In the genomic region with DNA sequence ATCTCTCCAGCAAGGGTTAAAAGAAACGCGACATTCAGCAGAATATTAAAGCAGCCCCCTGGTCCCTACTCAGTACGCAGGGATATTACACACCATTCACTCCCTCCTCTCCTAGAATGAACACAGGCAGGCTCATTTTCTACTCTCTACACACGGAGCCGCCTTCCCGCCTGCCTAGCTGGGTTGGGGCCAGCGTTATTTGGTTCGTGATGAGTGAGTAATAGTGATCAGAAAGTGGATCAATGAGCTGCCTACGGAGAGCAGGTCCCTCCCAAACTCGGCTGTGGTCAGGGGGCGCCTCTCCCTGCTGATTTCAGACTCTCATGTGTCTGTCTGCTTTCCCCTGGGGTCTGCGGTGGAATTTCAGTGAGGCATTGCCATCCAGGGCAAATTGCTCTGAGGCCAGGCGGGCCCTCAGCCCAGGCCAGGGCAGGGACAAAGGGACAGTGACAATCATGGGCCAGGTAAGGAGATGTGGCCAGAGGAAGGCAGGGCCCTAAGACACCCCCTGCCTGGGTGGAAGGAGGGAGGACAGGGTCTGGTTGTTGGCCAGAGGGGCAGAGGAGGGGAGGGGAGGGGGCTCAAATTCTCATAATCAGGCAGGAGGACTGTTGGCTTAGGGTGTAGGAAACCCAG, we compare ENCODE assay signal across 19 cellular contexts. TPM values are rescaled to one million over a fixed set of nuclear protein-coding genes. Genes with fewer than 3 reads are reported as not detected.
DNase-seq lines count a peak whose midpoint lies in the region; ATAC-seq and TF ChIP-seq lines count a peak whose summit lies in the region.
"Had no signal": no experiment of that assay in that cellular context is flagged by ENCODE, and none has a peak within 500 bp of the region (broad histone marks: within the 10 kb centered on the region; RNA-seq: fewer than 3 reads in every experiment).

No MANE protein-coding gene starts in this region.

- H3K4me1 ChIP-seq in IMR-90 (ENCODE audit: control insufficient read depth, insufficient read depth, low read length) (peaks cover 1% of the 10 kb centered on the region; the same call in 1 of the 2 replicates), endodermal cell (ENCODE audit: control insufficient read depth, insufficient read depth, low read length) (no peaks in the 10 kb centered on the region), lower lobe of right lung (peaks cover 24% of the 10 kb centered on the region)
- H3K4me1 ChIP-seq: Caco-2 had no signal

- no peak overlapping the region for H3K27ac ChIP-seq in IMR-90 (ENCODE audit: insufficient read depth, low read length)
- no peak overlapping the region for H3K27ac ChIP-seq in endodermal cell (ENCODE audit: low read depth, low read length)
- H3K27ac ChIP-seq in lower lobe of right lung = no peak overlapping the region

- no peaks in the 10 kb centered on the region for H3K79me1 ChIP-seq in IMR-90 (ENCODE audit: low read depth in 1 of 2, low read length in 2 of 2)

- no peak overlapping the region for H3K9ac ChIP-seq in IMR-90 (ENCODE audit: low read depth, low read length)
- H3K9ac ChIP-seq in endodermal cell (ENCODE audit: extremely low read depth, low read length, poor library complexity, severe bottlenecking) = no peak overlapping the region

- no peak overlapping the region for H2AK9ac ChIP-seq in IMR-90 (replicated peaks; ENCODE audit: low read depth, low read length, poor library complexity)

- in situ Hi-C loops in IMR-90 (cut with MboI; ENCODE audit: low sequenced_read_pairs) = loop anchor here (5.0 to 25.0 kb wide), 2 partner anchors 1094 to 1239 kb away; no protein-coding TSS in a partner anchor

- dilution Hi-C loops in IMR-90 (cut with HindIII; ENCODE audit: low sequenced_read_pairs, unreplicated experiment) = no loop called here

- no peak overlapping the region for H2BK5ac ChIP-seq in IMR-90 (ENCODE audit: low read depth, low read length, poor library complexity, severe bottlenecking)

- H3K18ac ChIP-seq in IMR-90 (ENCODE audit: low read depth, low read length) = no peak overlapping the region

- H3K36me3 Mint-ChIP-seq in endodermal cell (ENCODE audit: low read depth) (no peaks in the 10 kb centered on the region), nephron progenitor cell (ENCODE audit: low read depth) (no peaks in the 10 kb centered on the region)

- H3K36me3 ChIP-seq in IMR-90 (ENCODE audit: control insufficient read depth, insufficient read depth, low read length) (no peaks in the 10 kb centered on the region), endodermal cell (ENCODE audit: control insufficient read depth, insufficient read depth, low read length) (no peaks in the 10 kb centered on the region), lower lobe of right lung (no peaks in the 10 kb centered on the region)
- H3K36me3 ChIP-seq: prostate gland had no signal

- H2BK20ac ChIP-seq in IMR-90 (ENCODE audit: low read depth, low read length) = no peak overlapping the region

- H2BK15ac ChIP-seq in IMR-90 (ENCODE audit: low read depth, low read length) = no peak overlapping the region

- H3K4me1 Mint-ChIP-seq in endodermal cell (peaks cover 11% of the 10 kb centered on the region), nephron progenitor cell (peaks cover 29% of the 10 kb centered on the region)

- POLR2A ChIA-PET in IMR-90 (lab: Charles Lee; ENCODE audit: unreplicated experiment) = no interaction called here

- H3K23ac ChIP-seq in IMR-90 (ENCODE audit: low read depth, low read length) = no peak overlapping the region

- no peak overlapping the region for H4K8ac ChIP-seq in IMR-90 (ENCODE audit: low read depth in 2 of 2, low read length in 2 of 2)

- H2AFZ ChIP-seq in IMR-90 (replicated peaks; ENCODE audit: low read length, poor library complexity) = peak overlapping the region; percentile 51

- H3K27me3 Mint-ChIP-seq in endodermal cell (ENCODE audit: insufficient read depth) (peaks cover 82% of the 10 kb centered on the region), nephron progenitor cell (ENCODE audit: low read depth, poor library complexity) (peaks cover 70% of the 10 kb centered on the region)

- H3K4me3 ChIP-seq in GM08714 (ENCODE audit: low read length) (peak overlapping the region; percentile 66; the same call in 1 of the 2 replicates), IMR-90 (ENCODE audit: insufficient read depth, low read depth, low read length) (no peak overlapping the region), endodermal cell (ENCODE audit: low read length) (no peak overlapping the region), lower lobe of right lung (no peak overlapping the region)
- H3K4me3 ChIP-seq: prostate gland had no signal

- no peaks in the 10 kb centered on the region for H3K9me1 ChIP-seq in IMR-90 (ENCODE audit: insufficient read depth, low read length)

- TF ChIP-seq POLR2A in IMR-90 (IDR thresholded peaks at IDR 0.05; ENCODE audit: low read depth, low read length) = no peak

- no peak overlapping the region for H3K4me2 ChIP-seq in IMR-90 (ENCODE audit: low read depth, low read length)

- H2AK5ac ChIP-seq in IMR-90 (ENCODE audit: low read depth, low read length) = no peak overlapping the region

- H3K27me3 ChIP-seq in IMR-90 (ENCODE audit: control insufficient read depth, insufficient read depth, low read length) (peaks cover 44% of the 10 kb centered on the region), endodermal cell (ENCODE audit: control insufficient read depth, insufficient read depth, low read length, poor library complexity, severe bottlenecking) (peaks cover 97% of the 10 kb centered on the region), lower lobe of right lung (ENCODE audit: low read depth) (peaks cover 56% of the 10 kb centered on the region)

- no peak overlapping the region for H4K5ac ChIP-seq in IMR-90 (ENCODE audit: low read depth, low read length)

- no peak overlapping the region for H2BK120ac ChIP-seq in IMR-90 (ENCODE audit: low read depth, low read length)

- ATAC-seq in IMR-90 (ENCODE audit: low read depth) (no peak), lower lobe of right lung (no peak), HG02973 (IDR thresholded peaks at IDR 0.05; ENCODE audit: unreplicated experiment) (no peak)
- ATAC-seq: left colon had no signal

- H3K4ac ChIP-seq in IMR-90 (ENCODE audit: low read depth, low read length) = no peak overlapping the region

- no TSS peak for BruUV-seq in IMR-90 (replicated peaks; lab: Mats Ljungman, UMichigan)

- WGBS in IMR-90 (ENCODE audit: extremely low coverage in 2 of 2, insufficient read length in 1 of 2), 2 experiments = 17% methylated on average over 3 of the region's 13 CpGs; no CpG with 5 or more reads in 1 of the 2 experiments
- WGBS in endodermal cell (ENCODE audit: insufficient coverage in 1 of 2, insufficient read length in 1 of 2), 2 experiments = 37 to 60% methylated on average over 6 to 13 of the region's 13 CpGs

- no peaks in the 10 kb centered on the region for H3K9me3 ChIP-seq in IMR-90 (ENCODE audit: control insufficient read depth, insufficient read depth, low read length)
- H3K9me3 ChIP-seq in endodermal cell (ENCODE audit: control insufficient read depth, low read length) = no peaks in the 10 kb centered on the region
- no peaks in the 10 kb centered on the region for H3K9me3 ChIP-seq in lower lobe of right lung
- H3K9me3 ChIP-seq: Caco-2, prostate gland had no signal

- no peak overlapping the region for H3K27ac Mint-ChIP-seq in endodermal cell
- no peak overlapping the region for H3K27ac Mint-ChIP-seq in nephron progenitor cell
- H3K27ac Mint-ChIP-seq: T-helper 2 cell treated with Interferon-gamma antibody and Interleukin-4, amounts not matched to agents 5 μg/mL and 100 μg/mL, for 36 hours had no signal

- H3K4me3 Mint-ChIP-seq in endodermal cell (peak overlapping the region; percentile 78), nephron progenitor cell (peak overlapping the region; percentile 93)

- intact Hi-C loops in IMR-90 (cut with micrococcal nuclease) (loop anchor here (10.0 kb wide), 1 partner anchor 1247 kb away; no protein-coding TSS in a partner anchor), lower lobe of right lung (cut with DNase I) (no loop called here)

- H4K91ac ChIP-seq in IMR-90 (ENCODE audit: insufficient read depth, low read depth, low read length) = no peak overlapping the region

- no peak overlapping the region for H3K56ac ChIP-seq in IMR-90 (ENCODE audit: extremely low read depth, insufficient read depth, low read length)

- H4K20me1 ChIP-seq in IMR-90 (ENCODE audit: insufficient read depth, low read length) = no peaks in the 10 kb centered on the region; the same call in 1 of the 2 replicates

- no peak for TF ChIP-seq CTCF in IMR-90 (conservative IDR thresholded peaks at IDR 0.05; ENCODE audit: low read depth, low read length)
- no peak for TF ChIP-seq CTCF in endodermal cell (conservative IDR thresholded peaks at IDR 0.05)
- no peak for TF ChIP-seq CTCF in nephron progenitor cell (IDR thresholded peaks at IDR 0.05)
- no peak for TF ChIP-seq CTCF in lower lobe of right lung (IDR thresholded peaks at IDR 0.05)

- DNase-seq in IMR-90 (no peak), endodermal cell (peak; percentile 57), nephron progenitor cell (no peak), Ammon's horn (ENCODE audit: low spot score) (no peak), lower lobe of right lung (no peak)
- no peak for DNase-seq in central memory CD4-positive, alpha-beta T cell
- DNase-seq: activated CD4-positive, CD25-positive, alpha-beta regulatory T cell; Caco-2; EL; foreskin melanocyte; left colon; NCI-H1048; NCI-H2029 treated with DMSO at 0.1 percent for 48 hours; SHP77; stimulated activated CD8-positive, alpha-beta memory T cell treated with anti-CD3 and anti-CD28 coated beads, Interleukin-4, amount 100 ng/mL, for 48 hours had no signal

- H3K9me3 Mint-ChIP-seq in endodermal cell = no peaks in the 10 kb centered on the region
- H3K9me3 Mint-ChIP-seq in nephron progenitor cell = no peaks in the 10 kb centered on the region
- H3K9me3 Mint-ChIP-seq: T-helper 2 cell treated with Interferon-gamma antibody and Interleukin-4, amounts not matched to agents 5 μg/mL and 100 μg/mL, for 36 hours had no signal

- H3K14ac ChIP-seq in IMR-90 (replicated peaks; ENCODE audit: low read depth, low read length) = no peak overlapping the region

- CTCF ChIA-PET in IMR-90 (lab: Yijun Ruan, JAX) = no interaction called here

- no peak for TF ChIP-seq RAD21 in IMR-90 (IDR thresholded peaks at IDR 0.05; ENCODE audit: low read length)

TF ChIP-seq in IMR-90, 13 proteins besides CTCF, POLR2A, EP300 and RAD21:
- no peak for TF ChIP-seq CEBPB (IDR thresholded peaks at IDR 0.05; ENCODE audit: low read depth, low read length)
- TF ChIP-seq FOS (IDR thresholded peaks at IDR 0.05; ENCODE audit: low read depth, low read length) = no peak
- TF ChIP-seq SMC3 (IDR thresholded peaks at IDR 0.05; ENCODE audit: low read depth, low read length) = no peak

RNA-seq across cellular contexts. Expression of gene EPHB1, which starts 2.9 kb away (rescaled TPM):
- under 0.01 and 0.36 TPM in 2 replicates for total RNA-seq in IMR-90 (2012; rRNA removed)
- 0.17 and 0.19 TPM in 2 replicates for polyA plus RNA-seq in IMR-90 (2012; rRNA removed)
- polyA plus RNA-seq in IMR-90 (2012; cell fraction: cytosol; rRNA removed) = 0.16 and 0.19 TPM in 2 replicates
- polyA plus RNA-seq in IMR-90 (2012; cell fraction: nucleus; rRNA removed; ENCODE audit: low replicate concordance) = 0.16 and 0.23 TPM in 2 replicates
- total RNA-seq in endodermal cell = 1 to 10 TPM; 2.9 to 3.6 TPM
- 13.5 TPM for polyA plus RNA-seq in endodermal cell (2013, experiment 1 of 2)
- polyA plus RNA-seq in endodermal cell (2013, experiment 2 of 2) = 13.9 TPM
- total RNA-seq in lower lobe of right lung = 3.0 TPM
